ENCODE assay signal across 1 cellular context in genomic region chr1:89532228-89532627, GRCh38.
TF ChIP-seq lines count a peak whose summit lies in the region.

No MANE protein-coding gene starts in this region.

TF ChIP-seq in WTC11, 78 proteins besides CTCF, POLR2A, EP300 and RAD21:
- TF ChIP-seq, protein P1, sequence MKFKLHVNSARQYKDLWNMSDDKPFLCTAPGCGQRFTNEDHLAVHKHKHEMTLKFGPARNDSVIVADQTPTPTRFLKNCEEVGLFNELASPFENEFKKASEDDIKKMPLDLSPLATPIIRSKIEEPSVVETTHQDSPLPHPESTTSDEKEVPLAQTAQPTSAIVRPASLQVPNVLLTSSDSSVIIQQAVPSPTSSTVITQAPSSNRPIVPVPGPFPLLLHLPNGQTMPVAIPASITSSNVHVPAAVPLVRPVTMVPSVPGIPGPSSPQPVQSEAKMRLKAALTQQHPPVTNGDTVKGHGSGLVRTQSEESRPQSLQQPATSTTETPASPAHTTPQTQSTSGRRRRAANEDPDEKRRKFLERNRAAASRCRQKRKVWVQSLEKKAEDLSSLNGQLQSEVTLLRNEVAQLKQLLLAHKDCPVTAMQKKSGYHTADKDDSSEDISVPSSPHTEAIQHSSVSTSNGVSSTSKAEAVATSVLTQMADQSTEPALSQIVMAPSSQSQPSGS (CRISPR knock-in tag; IDR thresholded peaks at IDR 0.05; ENCODE audit: borderline replicate concordance, low read depth): no peak
- no peak for TF ChIP-seq NR2C2 (CRISPR knock-in tag; IDR thresholded peaks at IDR 0.05)
- no peak for TF ChIP-seq NFYB (CRISPR knock-in tag; conservative IDR thresholded peaks at IDR 0.05; ENCODE audit: low read depth)
- no peak for TF ChIP-seq GTF2I (CRISPR knock-in tag; conservative IDR thresholded peaks at IDR 0.05)
